Comparison of ENCODE assay signal across 1 cellular context in the genomic region with DNA sequence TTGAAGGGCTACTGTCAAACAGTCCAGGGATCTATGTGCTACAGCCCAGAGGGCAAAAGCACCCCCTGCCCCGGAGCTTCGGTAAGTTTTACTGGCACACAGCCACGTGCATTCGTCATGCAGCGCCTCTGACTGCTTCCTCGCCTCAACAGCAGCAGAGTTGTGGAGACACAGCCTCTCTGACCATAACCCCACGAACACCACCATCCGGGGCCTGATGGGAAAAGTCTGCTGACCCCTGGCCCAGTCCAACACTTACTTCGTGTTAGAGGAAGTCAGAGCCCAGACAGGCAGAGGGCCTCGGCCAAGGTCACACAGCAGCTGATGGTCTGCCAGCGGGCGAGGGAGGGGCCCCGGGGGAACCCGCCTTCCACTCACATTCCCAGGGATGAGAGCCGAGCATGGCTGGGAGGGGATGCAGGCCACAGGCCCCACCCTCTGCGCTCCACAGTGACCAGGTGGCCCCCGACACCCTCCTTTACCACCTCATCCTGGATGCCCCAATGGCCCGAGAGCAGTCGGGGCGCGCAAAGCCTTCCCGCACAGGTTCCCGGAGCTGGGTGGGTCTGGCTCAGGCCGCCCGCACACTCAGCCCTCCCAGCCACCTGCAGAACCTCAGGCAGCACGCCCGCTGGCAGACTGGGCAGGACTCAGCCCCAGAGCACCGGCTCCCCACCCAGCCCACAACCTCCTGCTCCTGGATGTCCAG.
A peak's percentile ranks its signal among the peaks of the same experiment; 100 is the strongest.
TF ChIP-seq lines count a peak whose summit lies in the region.

No MANE protein-coding gene starts in this region.

TF ChIP-seq in HepG2, 621 proteins besides CTCF, POLR2A, EP300 and RAD21 (continued from another document and continues in another):
- TF ChIP-seq, protein P1, sequence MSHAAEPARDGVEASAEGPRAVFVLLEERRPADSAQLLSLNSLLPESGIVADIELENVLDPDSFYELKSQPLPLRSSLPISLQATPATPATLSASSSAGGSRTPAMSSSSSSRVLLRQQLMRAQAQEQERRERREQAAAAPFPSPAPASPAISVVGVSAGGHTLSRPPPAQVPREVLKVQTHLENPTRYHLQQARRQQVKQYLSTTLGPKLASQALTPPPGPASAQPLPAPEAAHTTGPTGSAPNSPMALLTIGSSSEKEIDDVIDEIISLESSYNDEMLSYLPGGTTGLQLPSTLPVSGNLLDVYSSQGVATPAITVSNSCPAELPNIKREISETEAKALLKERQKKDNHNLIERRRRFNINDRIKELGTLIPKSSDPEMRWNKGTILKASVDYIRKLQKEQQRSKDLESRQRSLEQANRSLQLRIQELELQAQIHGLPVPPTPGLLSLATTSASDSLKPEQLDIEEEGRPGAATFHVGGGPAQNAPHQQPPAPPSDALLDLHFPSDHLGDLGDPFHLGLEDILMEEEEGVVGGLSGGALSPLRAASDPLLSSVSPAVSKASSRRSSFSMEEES (CRISPR knock-in tag; IDR thresholded peaks at IDR 0.05) = no peak
- TF ChIP-seq FOXJ3 (CRISPR knock-in tag; IDR thresholded peaks at IDR 0.05; ENCODE audit: borderline replicate concordance) (no peak), ATM (IDR thresholded peaks at IDR 0.05; ENCODE audit: borderline replicate concordance) (no peak), ZNF713 (CRISPR knock-in tag; IDR thresholded peaks at IDR 0.05) (no peak), CREM (IDR thresholded peaks at IDR 0.05) (no peak), CREM (CRISPR knock-in tag; IDR thresholded peaks at IDR 0.05) (no peak), NR2F6 (IDR thresholded peaks at IDR 0.05) (peak; percentile 24; the same call in 1 of the 2 replicates), NR2F6 (CRISPR knock-in tag; IDR thresholded peaks at IDR 0.05) (0 out of 2 replicates have a peak, but pooled peaks have one; percentile 29), REXO4 (CRISPR knock-in tag; IDR thresholded peaks at IDR 0.05; ENCODE audit: borderline replicate concordance) (no peak), ZNF589 (CRISPR knock-in tag; conservative IDR thresholded peaks at IDR 0.05) (0 out of 2 replicates have a peak, but pooled peaks have one; percentile 26), RARG (CRISPR knock-in tag; IDR thresholded peaks at IDR 0.05; ENCODE audit: low read depth) (no peak), NCOA2 (CRISPR knock-in tag; IDR thresholded peaks at IDR 0.05) (no peak), ZNF567 (CRISPR knock-in tag; IDR thresholded peaks at IDR 0.05; ENCODE audit: borderline replicate concordance) (no peak), FOXP1 (IDR thresholded peaks at IDR 0.05) (no peak), FOXP1 (CRISPR knock-in tag; IDR thresholded peaks at IDR 0.05) (no peak), MYC (CRISPR knock-in tag; IDR thresholded peaks at IDR 0.05; ENCODE audit: borderline replicate concordance) (no peak), FOXO1 (CRISPR knock-in tag; IDR thresholded peaks at IDR 0.05) (no peak), ZNF180 (CRISPR knock-in tag; IDR thresholded peaks at IDR 0.05; ENCODE audit: borderline replicate concordance, low read depth) (no peak), SSRP1 (CRISPR knock-in tag; IDR thresholded peaks at IDR 0.05) (no peak), BRD4 (CRISPR knock-in tag; IDR thresholded peaks at IDR 0.05) (no peak), ETV6 (CRISPR knock-in tag; conservative IDR thresholded peaks at IDR 0.05) (no peak), ZNF430 (CRISPR knock-in tag; IDR thresholded peaks at IDR 0.05) (no peak), FOSL2 (CRISPR knock-in tag; IDR thresholded peaks at IDR 0.05) (no peak), ZMYM4 (CRISPR knock-in tag; IDR thresholded peaks at IDR 0.05) (no peak), MZF1 (CRISPR knock-in tag; IDR thresholded peaks at IDR 0.05; ENCODE audit: borderline replicate concordance) (no peak), RBAK (CRISPR knock-in tag; IDR thresholded peaks at IDR 0.05) (no peak), NR2C2 (CRISPR knock-in tag; IDR thresholded peaks at IDR 0.05; ENCODE audit: borderline replicate concordance) (no peak; the same call in 1 of the 2 replicates), ZNF629 (CRISPR knock-in tag; conservative IDR thresholded peaks at IDR 0.05) (no peak), AHR (CRISPR knock-in tag; IDR thresholded peaks at IDR 0.05) (no peak), MEIS1 (CRISPR knock-in tag; IDR thresholded peaks at IDR 0.05; ENCODE audit: borderline replicate concordance) (no peak), YEATS4 (CRISPR knock-in tag; IDR thresholded peaks at IDR 0.05; ENCODE audit: borderline replicate concordance) (no peak), ZBTB8A (CRISPR knock-in tag; IDR thresholded peaks at IDR 0.05; ENCODE audit: borderline replicate concordance, low read depth) (no peak), BHLHE40 (IDR thresholded peaks at IDR 0.05; ENCODE audit: low read length) (no peak)
- TF ChIP-seq, protein P2, sequence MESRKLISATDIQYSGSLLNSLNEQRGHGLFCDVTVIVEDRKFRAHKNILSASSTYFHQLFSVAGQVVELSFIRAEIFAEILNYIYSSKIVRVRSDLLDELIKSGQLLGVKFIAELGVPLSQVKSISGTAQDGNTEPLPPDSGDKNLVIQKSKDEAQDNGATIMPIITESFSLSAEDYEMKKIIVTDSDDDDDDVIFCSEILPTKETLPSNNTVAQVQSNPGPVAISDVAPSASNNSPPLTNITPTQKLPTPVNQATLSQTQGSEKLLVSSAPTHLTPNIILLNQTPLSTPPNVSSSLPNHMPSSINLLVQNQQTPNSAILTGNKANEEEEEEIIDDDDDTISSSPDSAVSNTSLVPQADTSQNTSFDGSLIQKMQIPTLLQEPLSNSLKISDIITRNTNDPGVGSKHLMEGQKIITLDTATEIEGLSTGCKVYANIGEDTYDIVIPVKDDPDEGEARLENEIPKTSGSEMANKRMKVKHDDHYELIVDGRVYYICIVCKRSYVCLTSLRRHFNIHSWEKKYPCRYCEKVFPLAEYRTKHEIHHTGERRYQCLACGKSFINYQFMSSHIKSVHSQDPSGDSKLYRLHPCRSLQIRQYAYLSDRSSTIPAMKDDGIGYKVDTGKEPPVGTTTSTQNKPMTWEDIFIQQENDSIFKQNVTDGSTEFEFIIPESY (CRISPR knock-in tag; IDR thresholded peaks at IDR 0.05) = peak; percentile 69
- TF ChIP-seq, protein P3, sequence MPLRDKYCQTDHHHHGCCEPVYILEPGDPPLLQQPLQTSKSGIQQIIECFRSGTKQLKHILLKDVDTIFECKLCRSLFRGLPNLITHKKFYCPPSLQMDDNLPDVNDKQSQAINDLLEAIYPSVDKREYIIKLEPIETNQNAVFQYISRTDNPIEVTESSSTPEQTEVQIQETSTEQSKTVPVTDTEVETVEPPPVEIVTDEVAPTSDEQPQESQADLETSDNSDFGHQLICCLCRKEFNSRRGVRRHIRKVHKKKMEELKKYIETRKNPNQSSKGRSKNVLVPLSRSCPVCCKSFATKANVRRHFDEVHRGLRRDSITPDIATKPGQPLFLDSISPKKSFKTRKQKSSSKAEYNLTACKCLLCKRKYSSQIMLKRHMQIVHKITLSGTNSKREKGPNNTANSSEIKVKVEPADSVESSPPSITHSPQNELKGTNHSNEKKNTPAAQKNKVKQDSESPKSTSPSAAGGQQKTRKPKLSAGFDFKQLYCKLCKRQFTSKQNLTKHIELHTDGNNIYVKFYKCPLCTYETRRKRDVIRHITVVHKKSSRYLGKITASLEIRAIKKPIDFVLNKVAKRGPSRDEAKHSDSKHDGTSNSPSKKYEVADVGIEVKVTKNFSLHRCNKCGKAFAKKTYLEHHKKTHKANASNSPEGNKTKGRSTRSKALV (CRISPR knock-in tag; IDR thresholded peaks at IDR 0.05) = no peak
- TF ChIP-seq, protein P4, sequence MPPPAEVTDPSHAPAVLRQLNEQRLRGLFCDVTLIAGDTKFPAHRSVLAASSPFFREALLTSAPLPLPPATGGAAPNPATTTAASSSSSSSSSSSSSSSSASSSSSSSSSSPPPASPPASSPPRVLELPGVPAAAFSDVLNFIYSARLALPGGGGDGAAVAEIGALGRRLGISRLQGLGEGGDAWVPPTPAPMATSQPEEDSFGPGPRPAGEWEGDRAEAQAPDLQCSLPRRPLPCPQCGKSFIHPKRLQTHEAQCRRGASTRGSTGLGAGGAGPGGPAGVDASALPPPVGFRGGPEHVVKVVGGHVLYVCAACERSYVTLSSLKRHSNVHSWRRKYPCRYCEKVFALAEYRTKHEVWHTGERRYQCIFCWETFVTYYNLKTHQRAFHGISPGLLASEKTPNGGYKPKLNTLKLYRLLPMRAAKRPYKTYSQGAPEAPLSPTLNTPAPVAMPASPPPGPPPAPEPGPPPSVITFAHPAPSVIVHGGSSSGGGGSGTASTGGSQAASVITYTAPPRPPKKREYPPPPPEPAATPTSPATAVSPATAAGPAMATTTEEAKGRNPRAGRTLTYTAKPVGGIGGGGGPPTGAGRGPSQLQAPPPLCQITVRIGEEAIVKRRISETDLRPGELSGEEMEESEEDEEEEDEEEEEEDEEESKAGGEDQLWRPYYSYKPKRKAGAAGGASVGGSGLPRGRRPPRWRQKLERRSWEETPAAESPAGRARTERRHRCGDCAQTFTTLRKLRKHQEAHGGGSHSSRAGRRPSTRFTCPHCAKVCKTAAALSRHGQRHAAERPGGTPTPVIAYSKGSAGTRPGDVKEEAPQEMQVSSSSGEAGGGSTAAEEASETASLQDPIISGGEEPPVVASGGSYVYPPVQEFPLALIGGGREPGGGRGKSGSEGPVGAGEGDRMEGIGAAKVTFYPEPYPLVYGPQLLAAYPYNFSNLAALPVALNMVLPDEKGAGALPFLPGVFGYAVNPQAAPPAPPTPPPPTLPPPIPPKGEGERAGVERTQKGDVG (CRISPR knock-in tag; IDR thresholded peaks at IDR 0.05; ENCODE audit: borderline replicate concordance) = no peak
- TF ChIP-seq, protein P5, sequence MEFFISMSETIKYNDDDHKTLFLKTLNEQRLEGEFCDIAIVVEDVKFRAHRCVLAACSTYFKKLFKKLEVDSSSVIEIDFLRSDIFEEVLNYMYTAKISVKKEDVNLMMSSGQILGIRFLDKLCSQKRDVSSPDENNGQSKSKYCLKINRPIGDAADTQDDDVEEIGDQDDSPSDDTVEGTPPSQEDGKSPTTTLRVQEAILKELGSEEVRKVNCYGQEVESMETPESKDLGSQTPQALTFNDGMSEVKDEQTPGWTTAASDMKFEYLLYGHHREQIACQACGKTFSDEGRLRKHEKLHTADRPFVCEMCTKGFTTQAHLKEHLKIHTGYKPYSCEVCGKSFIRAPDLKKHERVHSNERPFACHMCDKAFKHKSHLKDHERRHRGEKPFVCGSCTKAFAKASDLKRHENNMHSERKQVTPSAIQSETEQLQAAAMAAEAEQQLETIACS (CRISPR knock-in tag; IDR thresholded peaks at IDR 0.05) = no peak
- TF ChIP-seq, protein P6, sequence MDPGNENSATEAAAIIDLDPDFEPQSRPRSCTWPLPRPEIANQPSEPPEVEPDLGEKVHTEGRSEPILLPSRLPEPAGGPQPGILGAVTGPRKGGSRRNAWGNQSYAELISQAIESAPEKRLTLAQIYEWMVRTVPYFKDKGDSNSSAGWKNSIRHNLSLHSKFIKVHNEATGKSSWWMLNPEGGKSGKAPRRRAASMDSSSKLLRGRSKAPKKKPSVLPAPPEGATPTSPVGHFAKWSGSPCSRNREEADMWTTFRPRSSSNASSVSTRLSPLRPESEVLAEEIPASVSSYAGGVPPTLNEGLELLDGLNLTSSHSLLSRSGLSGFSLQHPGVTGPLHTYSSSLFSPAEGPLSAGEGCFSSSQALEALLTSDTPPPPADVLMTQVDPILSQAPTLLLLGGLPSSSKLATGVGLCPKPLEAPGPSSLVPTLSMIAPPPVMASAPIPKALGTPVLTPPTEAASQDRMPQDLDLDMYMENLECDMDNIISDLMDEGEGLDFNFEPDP (CRISPR knock-in tag; conservative IDR thresholded peaks at IDR 0.05) = no peak
- TF ChIP-seq, protein P7, sequence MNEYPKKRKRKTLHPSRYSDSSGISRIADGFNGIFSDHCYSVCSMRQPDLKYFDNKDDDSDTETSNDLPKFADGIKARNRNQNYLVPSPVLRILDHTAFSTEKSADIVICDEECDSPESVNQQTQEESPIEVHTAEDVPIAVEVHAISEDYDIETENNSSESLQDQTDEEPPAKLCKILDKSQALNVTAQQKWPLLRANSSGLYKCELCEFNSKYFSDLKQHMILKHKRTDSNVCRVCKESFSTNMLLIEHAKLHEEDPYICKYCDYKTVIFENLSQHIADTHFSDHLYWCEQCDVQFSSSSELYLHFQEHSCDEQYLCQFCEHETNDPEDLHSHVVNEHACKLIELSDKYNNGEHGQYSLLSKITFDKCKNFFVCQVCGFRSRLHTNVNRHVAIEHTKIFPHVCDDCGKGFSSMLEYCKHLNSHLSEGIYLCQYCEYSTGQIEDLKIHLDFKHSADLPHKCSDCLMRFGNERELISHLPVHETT (CRISPR knock-in tag; conservative IDR thresholded peaks at IDR 0.05) = no peak
- TF ChIP-seq, protein P8, sequence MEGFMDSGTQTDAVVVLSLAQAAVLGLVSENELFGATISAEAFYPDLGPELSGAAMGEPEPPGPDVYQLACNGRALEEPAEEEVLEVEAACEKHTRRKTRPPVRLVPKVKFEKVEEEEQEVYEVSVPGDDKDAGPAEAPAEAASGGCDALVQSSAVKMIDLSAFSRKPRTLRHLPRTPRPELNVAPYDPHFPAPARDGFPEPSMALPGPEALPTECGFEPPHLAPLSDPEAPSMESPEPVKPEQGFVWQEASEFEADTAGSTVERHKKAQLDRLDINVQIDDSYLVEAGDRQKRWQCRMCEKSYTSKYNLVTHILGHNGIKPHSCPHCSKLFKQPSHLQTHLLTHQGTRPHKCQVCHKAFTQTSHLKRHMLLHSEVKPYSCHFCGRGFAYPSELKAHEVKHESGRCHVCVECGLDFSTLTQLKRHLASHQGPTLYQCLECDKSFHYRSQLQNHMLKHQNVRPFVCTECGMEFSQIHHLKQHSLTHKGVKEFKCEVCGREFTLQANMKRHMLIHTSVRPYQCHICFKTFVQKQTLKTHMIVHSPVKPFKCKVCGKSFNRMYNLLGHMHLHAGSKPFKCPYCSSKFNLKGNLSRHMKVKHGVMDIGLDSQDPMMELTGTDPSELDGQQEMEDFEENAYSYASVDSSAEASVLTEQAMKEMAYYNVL (CRISPR knock-in tag; IDR thresholded peaks at IDR 0.05; ENCODE audit: borderline replicate concordance) = no peak
- TF ChIP-seq, protein P9, sequence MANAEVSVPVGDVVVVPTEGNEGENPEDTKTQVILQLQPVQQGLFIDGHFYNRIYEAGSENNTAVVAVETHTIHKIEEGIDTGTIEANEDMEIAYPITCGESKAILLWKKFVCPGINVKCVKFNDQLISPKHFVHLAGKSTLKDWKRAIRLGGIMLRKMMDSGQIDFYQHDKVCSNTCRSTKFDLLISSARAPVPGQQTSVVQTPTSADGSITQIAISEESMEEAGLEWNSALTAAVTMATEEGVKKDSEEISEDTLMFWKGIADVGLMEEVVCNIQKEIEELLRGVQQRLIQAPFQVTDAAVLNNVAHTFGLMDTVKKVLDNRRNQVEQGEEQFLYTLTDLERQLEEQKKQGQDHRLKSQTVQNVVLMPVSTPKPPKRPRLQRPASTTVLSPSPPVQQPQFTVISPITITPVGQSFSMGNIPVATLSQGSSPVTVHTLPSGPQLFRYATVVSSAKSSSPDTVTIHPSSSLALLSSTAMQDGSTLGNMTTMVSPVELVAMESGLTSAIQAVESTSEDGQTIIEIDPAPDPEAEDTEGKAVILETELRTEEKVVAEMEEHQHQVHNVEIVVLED (CRISPR knock-in tag; IDR thresholded peaks at IDR 0.05; ENCODE audit: borderline replicate concordance) = no peak
- TF ChIP-seq, protein P10, sequence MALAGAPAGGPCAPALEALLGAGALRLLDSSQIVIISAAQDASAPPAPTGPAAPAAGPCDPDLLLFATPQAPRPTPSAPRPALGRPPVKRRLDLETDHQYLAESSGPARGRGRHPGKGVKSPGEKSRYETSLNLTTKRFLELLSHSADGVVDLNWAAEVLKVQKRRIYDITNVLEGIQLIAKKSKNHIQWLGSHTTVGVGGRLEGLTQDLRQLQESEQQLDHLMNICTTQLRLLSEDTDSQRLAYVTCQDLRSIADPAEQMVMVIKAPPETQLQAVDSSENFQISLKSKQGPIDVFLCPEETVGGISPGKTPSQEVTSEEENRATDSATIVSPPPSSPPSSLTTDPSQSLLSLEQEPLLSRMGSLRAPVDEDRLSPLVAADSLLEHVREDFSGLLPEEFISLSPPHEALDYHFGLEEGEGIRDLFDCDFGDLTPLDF (CRISPR knock-in tag; IDR thresholded peaks at IDR 0.05) = no peak
